In genomic region chr17:19769946-19770652, GRCh38 we compare ENCODE assay signal across 12 cellular contexts. TPM values are rescaled to one million over a fixed set of nuclear protein-coding genes. Genes with fewer than 3 reads are reported as not detected.
DNase-seq lines count a peak whose midpoint lies in the region; ATAC-seq and TF ChIP-seq lines count a peak whose summit lies in the region.
"Had no signal": no experiment of that assay in that cellular context is flagged by ENCODE, and none has a peak within 500 bp of the region (broad histone marks: within the 10 kb centered on the region; RNA-seq: fewer than 3 reads in every experiment).

No MANE protein-coding gene starts in this region.

- intact Hi-C loops in ovary (cut with DNase I), result loop anchor here in 3 of 4 donors (5.0 to 10.0 kb wide), 3 partner anchors 258 to 408 kb away; partner anchors contain the start of gene B9D1 (in 2 of the 3)

- H3K9me3 Mint-ChIP-seq in mesothelial cell of epicardium, result no peaks in the 10 kb centered on the region

- TF ChIP-seq EP300 in ovary (IDR thresholded peaks at IDR 0.05), result no peak

- ATAC-seq in GM21528 (IDR thresholded peaks at IDR 0.05; ENCODE audit: low FRiP score, unreplicated experiment) (no peak), GM18505 (IDR thresholded peaks at IDR 0.05; ENCODE audit: unreplicated experiment) (no peak)

- POLR2A ChIA-PET in AG04449 (lab: Yijun Ruan, JAX), result no interaction called here

- TF ChIP-seq CTCF in AG04449 (IDR thresholded peaks at IDR 0.05; ENCODE audit: insufficient read depth, low read length, missing control alignments), result no peak
- TF ChIP-seq CTCF in mesothelial cell of epicardium (IDR thresholded peaks at IDR 0.05; ENCODE audit: unreplicated experiment), result no peak
- TF ChIP-seq CTCF in ovary (IDR thresholded peaks at IDR 0.05), result no peak

- no peak for TF ChIP-seq POLR2A in ovary (IDR thresholded peaks at IDR 0.05)
- TF ChIP-seq POLR2A in GM18505 (IDR thresholded peaks at IDR 0.05; ENCODE audit: borderline replicate concordance, extremely low read depth, insufficient read depth, insufficient read length), result no peak

- no peaks in the 10 kb centered on the region for H3K27me3 ChIP-seq in ovary
- H3K27me3 ChIP-seq: brain microvascular endothelial cell had no signal

- H3K27ac ChIP-seq in ovary, result no peak overlapping the region
- H3K27ac ChIP-seq: brain microvascular endothelial cell, C4-2B, VCaP had no signal

- peaks cover 2% of the 10 kb centered on the region for H3K4me1 ChIP-seq in ovary (ENCODE audit: insufficient read depth)

- H3K36me3 ChIP-seq in ovary, result no peaks in the 10 kb centered on the region
- H3K36me3 ChIP-seq: brain microvascular endothelial cell had no signal

- no peak overlapping the region for H3K4me3 ChIP-seq in AG04449 (ENCODE audit: low read depth, low read length)
- H3K4me3 ChIP-seq in ovary, result no peak overlapping the region

- H3K27ac Mint-ChIP-seq in mesothelial cell of epicardium, result peak overlapping the region; percentile 95

- H3K4me1 Mint-ChIP-seq in mesothelial cell of epicardium, result peaks cover 10% of the 10 kb centered on the region

- DNase-seq in AG04449 (ENCODE audit: low read depth, low spot score), result peak; percentile 52
- DNase-seq in GM04503 (ENCODE audit: low read depth), result peak; percentile 82
- peak; percentile 55 for DNase-seq in amniotic stem cell (lab: John Stamatoyannopoulos, UW)
- DNase-seq in mesothelial cell of epicardium (ENCODE audit: low spot score in 2 of 2, unreplicated experiment in 2 of 2), result no peak
- DNase-seq in iPS-NIHi7 (ENCODE audit: extremely low spot score), result no peak
- DNase-seq in ovary, result no peak
- DNase-seq: brain microvascular endothelial cell, NCI-H526 treated with DMSO at 0.1 percent for 48 hours had no signal

- H3K36me3 Mint-ChIP-seq in mesothelial cell of epicardium, result peaks cover 1% of the 10 kb centered on the region

- 74 to 83% (median 78%) methylated on average over 7 of the region's 7 CpGs for WGBS in ovary, 3 donors

- no peak overlapping the region for H3K4me3 Mint-ChIP-seq in mesothelial cell of epicardium

- no peaks in the 10 kb centered on the region for H3K9me3 ChIP-seq in ovary

- CTCF ChIA-PET in AG04449 (lab: Yijun Ruan, JAX), result interaction anchor here (1.0 to 15.3 kb wide), 8 partner anchors 8 to 408 kb away, joined by 3 to 315 read pairs (median 8); partner anchors contain the start of gene B9D1

- no peaks in the 10 kb centered on the region for H3K27me3 Mint-ChIP-seq in mesothelial cell of epicardium (ENCODE audit: low read depth)

RNA-seq across cellular contexts. Expression of gene ALDH3A1, which starts 22.0 kb away (rescaled TPM):
- total RNA-seq in mesothelial cell of epicardium (0.55 to 1.1 TPM (median 0.69 TPM) in 3 replicates), ovary (10 to 100 TPM in 1 of 7 donors, 1 to 10 TPM in 1, under 1 TPM in 3, not detected in 2; 0.66 to 12.8 (median 0.90) TPM)
- under 1 TPM in 1 of 2 donors, not detected in 1; 0.17 TPM for polyA plus RNA-seq in ovary

RNA-seq across cellular contexts. Expression of gene SLC47A2, which starts 53.7 kb away (rescaled TPM):
- not detected in 3 replicates for total RNA-seq in mesothelial cell of epicardium
- 10 to 100 TPM in 1 of 7 donors, under 1 TPM in 2, not detected in 4; 0.87 to 29.4 (median 1.00) TPM for total RNA-seq in ovary
- not detected for polyA plus RNA-seq in ovary

Comparison
In these comparisons a context has a peak if more than half of its experiments do, and no peak if none do; other contexts are left out.
1. DNase-seq: peak in AG04449 (single experiment), GM04503 (single experiment) and amniotic stem cell (single experiment); none in mesothelial cell of epicardium (0 of 2), iPS-NIHi7 (single experiment) and ovary (0 of 5).